ENCODE assay signal across 26 cellular contexts in the genomic region with DNA sequence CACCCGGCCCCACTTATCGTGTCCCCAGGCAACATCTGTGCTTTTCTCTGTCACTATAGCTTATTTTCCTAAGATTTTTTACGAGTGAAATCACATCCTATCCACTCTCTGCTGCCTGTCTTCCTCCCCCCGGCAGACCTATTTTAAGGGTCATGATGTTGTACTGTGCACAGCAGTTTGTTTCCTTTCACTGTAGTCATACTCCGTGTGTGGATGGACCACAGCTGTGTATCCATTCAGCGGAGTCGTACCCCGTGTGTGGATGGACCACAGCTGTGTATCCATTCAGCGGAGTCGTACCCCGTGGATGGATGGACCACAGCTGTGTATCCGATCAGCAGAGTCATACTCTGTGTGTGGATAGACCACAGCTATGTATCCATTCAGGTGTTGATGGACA. TPM values are rescaled to one million over a fixed set of nuclear protein-coding genes. Genes with fewer than 3 reads are reported as not detected.
DNase-seq lines count a peak whose midpoint lies in the region; ATAC-seq and TF ChIP-seq lines count a peak whose summit lies in the region.
"Had no signal": no experiment of that assay in that cellular context is flagged by ENCODE, and none has a peak within 500 bp of the region (broad histone marks: within the 10 kb centered on the region; RNA-seq: fewer than 3 reads in every experiment).

No MANE protein-coding gene starts in this region.

- H3K4me3 ChIP-seq in astrocyte of the spinal cord (ENCODE audit: low read depth, low read length) (no peak overlapping the region), heart right ventricle (no peak overlapping the region)
- H3K4me3 ChIP-seq: BLaER1 treated with 17β-estradiol and CSF1 and Interleukin-3, amounts not matched to agents 10 nM and 100 nM; hepatocyte; uterus had no signal

- ATAC-seq in heart right ventricle (peak; percentile 60 to 94 (median 90)), HG02610 (IDR thresholded peaks at IDR 0.05; ENCODE audit: unreplicated experiment) (no peak), HG03378 (IDR thresholded peaks at IDR 0.05; ENCODE audit: unreplicated experiment) (no peak)
- ATAC-seq in activated T-cell treated with anti-CD3 and anti-CD28 coated beads, Interleukin-2, amount 50 U/mL, for 72 hours (replicated peaks in 1 of 2): no peak
- ATAC-seq: activated CD8-positive, alpha-beta T cell treated with anti-CD3 and anti-CD28 coated beads, Interleukin-2, amount 10 ng/mL, durations not matched to agents 7 days and 5 days had no signal

- DNase-seq in AG08396 (ENCODE audit: low spot score) (peak; percentile 44), astrocyte of the spinal cord (ENCODE audit: low read depth, low spot score) (peak; percentile 43), heart right ventricle (peak in 1 of 2 donors; percentile 64), mucosa of gallbladder (ENCODE audit: low spot score) (peak; percentile 35), HFFc6 (no peak)
- no peak for DNase-seq in activated T-cell treated with anti-CD3 and anti-CD28 coated beads, Interleukin-2, amount 50 U/mL, for 72 hours
- DNase-seq: activated CD4-positive, CD25-positive, alpha-beta regulatory T cell treated with anti-CD3 and anti-CD28 coated beads, Interleukin-2, amount 50 U/mL, for 72 hours; activated CD8-positive, alpha-beta T cell treated with anti-CD3 and anti-CD28 coated beads, Interleukin-2, amount 10 ng/mL, durations not matched to agents 7 days and 5 days; activated gamma-delta T cell treated with Interleukin-2 at 50 U/mL for 16 hours; Calu3; cortex of kidney; immature natural killer cell; KBM-7; mammary epithelial cell; nucleus accumbens; SIG-M5; stimulated activated CD4-positive, alpha-beta T cell treated with anti-CD3 and anti-CD28 coated beads, Interleukin-15, amount 100 ng/mL, for 24 hours; stimulated activated CD8-positive, alpha-beta memory T cell treated with anti-CD3 and anti-CD28 coated beads, Interleukin-4, amount 100 ng/mL, for 48 hours; uterus had no signal

- peaks cover 0 to 19% (median 8%) of the 10 kb centered on the region in 9 donors for H3K4me1 ChIP-seq in heart right ventricle
- H3K4me1 ChIP-seq: uterus had no signal

- intact Hi-C loops in heart right ventricle (cut with DNase I): no loop called here

- TF ChIP-seq CTCF in astrocyte of the spinal cord (IDR thresholded peaks at IDR 0.05; ENCODE audit: low read depth, low read length): no peak
- no peak for TF ChIP-seq CTCF in heart right ventricle (IDR thresholded peaks at IDR 0.05)
- no peak for TF ChIP-seq CTCF in HFFc6 (IDR thresholded peaks at IDR 0.05)

- in situ Hi-C loops in astrocyte of the spinal cord (cut with HindIII; ENCODE audit: low sequenced_read_pairs): no loop called here

- H3K36me3 Mint-ChIP-seq in activated T-cell treated with anti-CD3 and anti-CD28 coated beads, Interleukin-2, amount 50 U/mL, for 72 hours (ENCODE audit: insufficient read depth in 2 of 2): no peaks in the 10 kb centered on the region
- H3K36me3 Mint-ChIP-seq in HFFc6 (ENCODE audit: low read depth): peaks cover 4% of the 10 kb centered on the region; the same call in 1 of the 2 replicates
- H3K36me3 Mint-ChIP-seq: immature natural killer cell had no signal

- 35 to 53% methylated on average over 12 of the region's 12 CpGs for whole genome bisulfite sequencing in heart right ventricle, 2 donors

- peaks cover 0 to 14% (median 0%) of the 10 kb centered on the region in 11 donors for H3K9me3 ChIP-seq in heart right ventricle
- H3K9me3 ChIP-seq: uterus had no signal

- peaks cover 9% of the 10 kb centered on the region for H3K27me3 Mint-ChIP-seq in activated T-cell treated with anti-CD3 and anti-CD28 coated beads, Interleukin-2, amount 50 U/mL, for 72 hours (ENCODE audit: low read depth)
- peaks cover 47% of the 10 kb centered on the region for H3K27me3 Mint-ChIP-seq in HFFc6 (ENCODE audit: insufficient read depth)

- H3K27ac ChIP-seq in heart right ventricle: no peak overlapping the region
- H3K27ac ChIP-seq: BLaER1 treated with 17β-estradiol and CSF1 and Interleukin-3, amounts not matched to agents 10 nM and 100 nM; hepatocyte; uterus had no signal

- no peak overlapping the region for H3K4me3 Mint-ChIP-seq in activated T-cell treated with anti-CD3 and anti-CD28 coated beads, Interleukin-2, amount 50 U/mL, for 72 hours
- no peak overlapping the region for H3K4me3 Mint-ChIP-seq in HFFc6
- H3K4me3 Mint-ChIP-seq: activated CD8-positive, alpha-beta T cell treated with anti-CD3 and anti-CD28 coated beads, Interleukin-2, amount 10 ng/mL, durations not matched to agents 7 days and 5 days; H9; immature natural killer cell had no signal

- no peaks in the 10 kb centered on the region for H3K4me1 Mint-ChIP-seq in activated T-cell treated with anti-CD3 and anti-CD28 coated beads, Interleukin-2, amount 50 U/mL, for 72 hours (ENCODE audit: low read depth)
- peaks cover 16% of the 10 kb centered on the region for H3K4me1 Mint-ChIP-seq in HFFc6 (ENCODE audit: low read depth)
- H3K4me1 Mint-ChIP-seq: H9, immature natural killer cell had no signal

- H3K9me3 Mint-ChIP-seq in activated T-cell treated with anti-CD3 and anti-CD28 coated beads, Interleukin-2, amount 50 U/mL, for 72 hours: peaks cover 2% of the 10 kb centered on the region in 2 donors
- H3K9me3 Mint-ChIP-seq in HFFc6: no peaks in the 10 kb centered on the region
- H3K9me3 Mint-ChIP-seq: immature natural killer cell had no signal

- H3K36me3 ChIP-seq in heart right ventricle: no peaks in the 10 kb centered on the region
- H3K36me3 ChIP-seq: BLaER1 treated with 17β-estradiol and CSF1 and Interleukin-3, amounts not matched to agents 10 nM and 100 nM; uterus had no signal

- H3K27me3 ChIP-seq in heart right ventricle: no peaks in the 10 kb centered on the region
- H3K27me3 ChIP-seq: uterus had no signal

- H3K27ac Mint-ChIP-seq in activated T-cell treated with anti-CD3 and anti-CD28 coated beads, Interleukin-2, amount 50 U/mL, for 72 hours: no peak overlapping the region
- H3K27ac Mint-ChIP-seq in HFFc6: no peak overlapping the region
- H3K27ac Mint-ChIP-seq: activated CD8-positive, alpha-beta T cell treated with anti-CD3 and anti-CD28 coated beads, Interleukin-2, amount 10 ng/mL, durations not matched to agents 7 days and 5 days; H9; immature natural killer cell had no signal

RNA-seq across cellular contexts. Expression of a gene that starts 8.7 kb away (rescaled TPM):
- total RNA-seq in heart right ventricle (under 1 TPM in 3 of 10 donors, not detected in 7; 0.25 to 0.46 (median 0.26) TPM), mucosa of gallbladder (2.6 TPM)
- under 1 TPM; 0.19 to 0.44 TPM for polyA plus RNA-seq in heart right ventricle
- total RNA-seq in activated T-cell treated with anti-CD3 and anti-CD28 coated beads, Interleukin-2, amount 50 U/mL, for 72 hours: not detected
- total RNA-seq in HFFc6 (2021; fragmentation: NEBNext Ultra II Directional; extraction: Animal tissue kit (Norgen Biotek cat#: 25700)): not detected
- total RNA-seq: A673; activated CD8-positive, alpha-beta T cell treated with anti-CD3 and anti-CD28 coated beads, Interleukin-2, amount 10 ng/mL, durations not matched to agents 7 days and 5 days; Calu3; Daoy; H9; hepatocyte; mammary epithelial cell had no signal
- polyA plus RNA-seq: hepatocyte, immature natural killer cell, mammary epithelial cell had no signal

RNA-seq across cellular contexts. Expression of a gene that starts 45.8 kb away (rescaled TPM):
- total RNA-seq in heart right ventricle (10 to 100 TPM in 1 of 10 donors, 1 to 10 TPM in 8, under 1 TPM in 1; 0.97 to 64.7 (median 2.8) TPM), mucosa of gallbladder (2.0 TPM)
- 1 to 10 TPM; 1.5 to 2.1 TPM for polyA plus RNA-seq in heart right ventricle
- not detected for total RNA-seq in activated T-cell treated with anti-CD3 and anti-CD28 coated beads, Interleukin-2, amount 50 U/mL, for 72 hours
- not detected for total RNA-seq in HFFc6 (2021; fragmentation: NEBNext Ultra II Directional; extraction: Animal tissue kit (Norgen Biotek cat#: 25700))
- total RNA-seq: A673; activated CD8-positive, alpha-beta T cell treated with anti-CD3 and anti-CD28 coated beads, Interleukin-2, amount 10 ng/mL, durations not matched to agents 7 days and 5 days; Calu3; Daoy; H9; hepatocyte; mammary epithelial cell had no signal
- polyA plus RNA-seq: hepatocyte, mammary epithelial cell had no signal

Comparison
In these comparisons a context has a peak if more than half of its experiments do, and no peak if none do; other contexts are left out.
1. DNase-seq: peak in AG08396 (single experiment), astrocyte of the spinal cord (single experiment) and mucosa of gallbladder (single experiment); none in activated T-cell treated with anti-CD3 and anti-CD28 coated beads, Interleukin-2, amount 50 U/mL, for 72 hours (0 of 2) and HFFc6 (single experiment).
2. ATAC-seq: peak in heart right ventricle (8 of 8); none in activated T-cell treated with anti-CD3 and anti-CD28 coated beads, Interleukin-2, amount 50 U/mL, for 72 hours (0 of 2), HG02610 (single experiment) and HG03378 (single experiment).